ENCODE assay signal across 8 cellular contexts in genomic region chr7:75624134-75624832, GRCh38.
DNase-seq lines count a peak whose midpoint lies in the region; ATAC-seq and TF ChIP-seq lines count a peak whose summit lies in the region.

No MANE protein-coding gene starts in this region.

- H3K27me3 ChIP-seq in dorsolateral prefrontal cortex (no peaks in the 10 kb centered on the region), muscle layer of duodenum (ENCODE audit: low read depth, low read length) (no peaks in the 10 kb centered on the region)

- no peak for TF ChIP-seq CTCF in dorsolateral prefrontal cortex (IDR thresholded peaks at IDR 0.05 in 54 of 56, conservative IDR thresholded peaks at IDR 0.05 in 2 of 56; ENCODE audit: low read depth in 1 of 56, partially characterized antibody in 56 of 56)

- ATAC-seq in GM19452 (IDR thresholded peaks at IDR 0.05; ENCODE audit: unreplicated experiment) (no peak), GM18520 (IDR thresholded peaks at IDR 0.05; ENCODE audit: unreplicated experiment) (no peak), GM19328 (IDR thresholded peaks at IDR 0.05; ENCODE audit: unreplicated experiment) (no peak)

- H3K4me3 ChIP-seq in dorsolateral prefrontal cortex (no peak overlapping the region), muscle layer of duodenum (ENCODE audit: low read depth in 1 of 2, low read length in 2 of 2) (no peak overlapping the region)

- intact Hi-C loops in dorsolateral prefrontal cortex (cut with DNase I) = no loop called here

- H3K9me3 ChIP-seq in muscle layer of duodenum (ENCODE audit: control insufficient read depth in 1 of 2, low read length in 2 of 2) = peaks cover 0 to 9% of the 10 kb centered on the region in 2 donors

- DNase-seq in AG08395 (ENCODE audit: low spot score) (peak; percentile 67), NCI-H226 (peak; percentile 62), dorsolateral prefrontal cortex (peak in 2 of 10 donors; percentile 43 to 55), NCI-H1694 treated with DMSO at 0.1 percent for 48 hours (lab: John Stamatoyannopoulos, UW) (no peak)

- peaks cover 0 to 6% of the 10 kb centered on the region in 2 donors for H3K4me1 ChIP-seq in muscle layer of duodenum (ENCODE audit: control insufficient read depth in 1 of 2, insufficient read depth in 2 of 2, low read length in 2 of 2)

- H3K27ac ChIP-seq in dorsolateral prefrontal cortex (peak overlapping the region in 53 of 59 donors; percentile 2 to 83 (median 72)), muscle layer of duodenum (ENCODE audit: low read length) (peak overlapping the region; percentile 39)

- no peaks in the 10 kb centered on the region for H3K36me3 ChIP-seq in muscle layer of duodenum (ENCODE audit: control insufficient read depth in 1 of 2, insufficient read depth in 2 of 2, low read length in 2 of 2)
